ENCODE assay signal across 11 cellular contexts in genomic region chr11:3014314-3014938, GRCh38. TPM values are rescaled to one million over a fixed set of nuclear protein-coding genes. Genes with fewer than 3 reads are reported as not detected.
DNase-seq lines count a peak whose midpoint lies in the region; ATAC-seq and TF ChIP-seq lines count a peak whose summit lies in the region.
"Had no signal": no experiment of that assay in that cellular context is flagged by ENCODE, and none has a peak within 500 bp of the region (broad histone marks: within the 10 kb centered on the region; RNA-seq: fewer than 3 reads in every experiment).

No MANE protein-coding gene starts in this region.

- H3K9ac ChIP-seq in KMS-11 (no peak overlapping the region), mesenchymal stem cell (ENCODE audit: low read length) (no peak overlapping the region), SK-N-SH (no peak overlapping the region)

- DNase-seq in activated CD8-positive, alpha-beta T cell treated with anti-CD3 and anti-CD28 coated beads, Interleukin-2, amount 10 ng/mL, durations not matched to agents 7 days and 5 days: peak; percentile 94
- DNase-seq in central memory CD4-positive, alpha-beta T cell: peak; percentile 91
- peak in 2 of 3 donors; percentile 31 to 36 for DNase-seq in stimulated activated CD4-positive, alpha-beta T cell treated with anti-CD3 and anti-CD28 coated beads, TNF-alpha, amount 100 ng/mL, for 48 hours (ENCODE audit: low read depth in 3 of 3)
- DNase-seq in mesenchymal stem cell (no peak), tibial artery (no peak), SK-N-SH (no peak)
- DNase-seq: kidney glomerular epithelial cell, NCI-H2171 treated with DMSO at 0.1 percent for 48 hours had no signal

- H2AK5ac ChIP-seq in mesenchymal stem cell (ENCODE audit: low read length, severe bottlenecking): no peak overlapping the region

- no peaks in the 10 kb centered on the region for H3F3A ChIP-seq in SK-N-SH (replicated peaks; ENCODE audit: insufficient read depth)

- peaks cover 95% of the 10 kb centered on the region for H3K4me1 Mint-ChIP-seq in activated CD8-positive, alpha-beta T cell treated with anti-CD3 and anti-CD28 coated beads, Interleukin-2, amount 10 ng/mL, durations not matched to agents 7 days and 5 days (ENCODE audit: low read depth)

- H3K4me2 ChIP-seq in KMS-11: 0 out of 2 replicates have a peak overlapping the region, but pooled peaks have one; percentile 34
- H3K4me2 ChIP-seq in mesenchymal stem cell (ENCODE audit: low read length, poor library complexity, severe bottlenecking): no peak overlapping the region
- H3K4me2 ChIP-seq in SK-N-SH: no peak overlapping the region

- H3K9me3 Mint-ChIP-seq in activated CD8-positive, alpha-beta T cell treated with anti-CD3 and anti-CD28 coated beads, Interleukin-2, amount 10 ng/mL, durations not matched to agents 7 days and 5 days (ENCODE audit: insufficient read depth): no peaks in the 10 kb centered on the region

- no peak overlapping the region for H2AFZ ChIP-seq in KMS-11 (ENCODE audit: low read depth)
- H2AFZ ChIP-seq in mesenchymal stem cell (ENCODE audit: low read depth, low read length): no peak overlapping the region
- no peak overlapping the region for H2AFZ ChIP-seq in SK-N-SH (ENCODE audit: low read depth)

- H3K27me3 ChIP-seq in KMS-11 (ENCODE audit: insufficient read depth, low read depth) (no peaks in the 10 kb centered on the region), mesenchymal stem cell (ENCODE audit: control insufficient read depth in 1 of 2, insufficient read depth in 1 of 2, low read length in 2 of 2) (no peaks in the 10 kb centered on the region), tibial artery (no peaks in the 10 kb centered on the region), SK-N-SH (ENCODE audit: insufficient read depth) (no peaks in the 10 kb centered on the region)

- CTCF ChIA-PET in activated CD8-positive, alpha-beta T cell treated with anti-CD3 and anti-CD28 coated beads, Interleukin-2, amount 10 ng/mL, durations not matched to agents 7 days and 5 days (lab: Charles Lee): interaction anchor here (0.8 to 5.6 kb wide), 22 partner anchors 8 to 481 kb away, joined by 3 to 78 read pairs (median 5); partner anchors contain the start of gene NAP1L4
- CTCF ChIA-PET in SK-N-SH (lab: Yijun Ruan, JAX): interaction anchor here (0.7 to 4.1 kb wide), 3 partner anchors 23 to 78 kb away, joined by 3 to 28 read pairs (median 3); no protein-coding TSS in a partner anchor

- no peak overlapping the region for H4K91ac ChIP-seq in mesenchymal stem cell (ENCODE audit: low read length)

- no peak for TF ChIP-seq EP300 in SK-N-SH (IDR thresholded peaks at IDR 0.05; ENCODE audit: borderline replicate concordance in 1 of 2, low read depth in 1 of 2, low read length in 1 of 2)

- POLR2A ChIA-PET in activated CD8-positive, alpha-beta T cell treated with anti-CD3 and anti-CD28 coated beads, Interleukin-2, amount 10 ng/mL, durations not matched to agents 7 days and 5 days (lab: Charles Lee): interaction anchor here (1.0 to 8.6 kb wide), 10 partner anchors 8 to 43 kb away, joined by 3 to 168 read pairs (median 6); partner anchors contain the start of genes CARS1 and NAP1L4
- POLR2A ChIA-PET in SK-N-SH (lab: Yijun Ruan, JAX): interaction anchor here (1.5 kb wide), 1 partner anchor 13 kb away, joined by 4 read pairs; no protein-coding TSS in a partner anchor

- TF ChIP-seq CTCF in KMS-11 (conservative IDR thresholded peaks at IDR 0.05; ENCODE audit: low read depth, low read length) (no peak), tibial artery (IDR thresholded peaks at IDR 0.05) (no peak), SK-N-SH (IDR thresholded peaks at IDR 0.05) (no peak)

- H3K4me3 Mint-ChIP-seq in activated CD8-positive, alpha-beta T cell treated with anti-CD3 and anti-CD28 coated beads, Interleukin-2, amount 10 ng/mL, durations not matched to agents 7 days and 5 days: peak overlapping the region; percentile 56

- intact Hi-C loops in tibial artery (cut with DNase I; ENCODE audit: low total_unique reads): no loop called here

- H3K4ac ChIP-seq in mesenchymal stem cell (ENCODE audit: low read depth in 1 of 2, low read length in 2 of 2): no peak overlapping the region

- H3K79me1 ChIP-seq in mesenchymal stem cell (replicated peaks; ENCODE audit: low read length, poor library complexity, severe bottlenecking): peaks cover 7% of the 10 kb centered on the region

- H3K79me2 ChIP-seq in KMS-11 (ENCODE audit: insufficient read depth, low read depth): no peaks in the 10 kb centered on the region
- no peaks in the 10 kb centered on the region for H3K79me2 ChIP-seq in SK-N-SH (ENCODE audit: insufficient read depth)

- H2BK12ac ChIP-seq in mesenchymal stem cell (ENCODE audit: low read length in 2 of 2): no peak overlapping the region

- H4K8ac ChIP-seq in mesenchymal stem cell (ENCODE audit: low read length): no peak overlapping the region

- no peak overlapping the region for H3K14ac ChIP-seq in mesenchymal stem cell (ENCODE audit: low read length in 2 of 2)

- no peak overlapping the region for H2BK15ac ChIP-seq in mesenchymal stem cell (ENCODE audit: low read depth, poor library complexity, severe bottlenecking)

- H3K36me3 ChIP-seq in KMS-11 (ENCODE audit: insufficient read depth) (no peaks in the 10 kb centered on the region), mesenchymal stem cell (ENCODE audit: control insufficient read depth in 1 of 2, insufficient read depth in 2 of 2, low read depth in 1 of 2, low read length in 2 of 2) (peaks cover 84 to 92% of the 10 kb centered on the region in 2 experiments), tibial artery (peaks cover 82 to 100% (median 95%) of the 10 kb centered on the region in 3 donors), SK-N-SH (replicated peaks in 1 of 2; ENCODE audit: control insufficient read depth in 1 of 2, insufficient read depth in 2 of 2, low read length in 1 of 2) (peaks cover 54 to 70% of the 10 kb centered on the region in 2 experiments)

- H3K9me2 ChIP-seq in SK-N-SH: no peaks in the 10 kb centered on the region

- no peak overlapping the region for H3K18ac ChIP-seq in mesenchymal stem cell (ENCODE audit: low read depth in 1 of 2, low read length in 2 of 2)

- H4K20me1 ChIP-seq in KMS-11 (ENCODE audit: insufficient read depth) (no peaks in the 10 kb centered on the region), SK-N-SH (ENCODE audit: insufficient read depth) (no peaks in the 10 kb centered on the region)

- H2BK5ac ChIP-seq in mesenchymal stem cell (ENCODE audit: low read depth, low read length, poor library complexity, severe bottlenecking): no peak overlapping the region

- H3K9me3 ChIP-seq in mesenchymal stem cell (ENCODE audit: control insufficient read depth, low read length) (no peaks in the 10 kb centered on the region), tibial artery (no peaks in the 10 kb centered on the region), SK-N-SH (no peaks in the 10 kb centered on the region)

- no peaks in the 10 kb centered on the region for H3K27me3 Mint-ChIP-seq in activated CD8-positive, alpha-beta T cell treated with anti-CD3 and anti-CD28 coated beads, Interleukin-2, amount 10 ng/mL, durations not matched to agents 7 days and 5 days (ENCODE audit: low read depth)

- H3K4me3 ChIP-seq in KMS-11 (IDR thresholded peaks at IDR 0.05; ENCODE audit: insufficient read depth, low read depth, low read length): no peak overlapping the region
- no peak overlapping the region for H3K4me3 ChIP-seq in mesenchymal stem cell (ENCODE audit: insufficient read depth in 1 of 2, low read depth in 1 of 2, low read length in 2 of 2)
- no peak overlapping the region for H3K4me3 ChIP-seq in tibial artery
- H3K4me3 ChIP-seq in SK-N-SH (ENCODE audit: low read depth in 2 of 2, low read length in 1 of 2): no peak overlapping the region

- peak; percentile 84 for ATAC-seq in activated CD8-positive, alpha-beta T cell treated with anti-CD3 and anti-CD28 coated beads, Interleukin-2, amount 10 ng/mL, durations not matched to agents 7 days and 5 days
- ATAC-seq in GM18867 (IDR thresholded peaks at IDR 0.05; ENCODE audit: unreplicated experiment): no peak
- ATAC-seq: Right ventricle myocardium inferior had no signal

- no peak for TF ChIP-seq RAD21 in SK-N-SH (IDR thresholded peaks at IDR 0.05; ENCODE audit: low read length)

- H3K23ac ChIP-seq in mesenchymal stem cell (ENCODE audit: low read length in 2 of 2): no peak overlapping the region

- peak overlapping the region; percentile 95 for H3K27ac Mint-ChIP-seq in activated CD8-positive, alpha-beta T cell treated with anti-CD3 and anti-CD28 coated beads, Interleukin-2, amount 10 ng/mL, durations not matched to agents 7 days and 5 days

- H3K4me1 ChIP-seq in KMS-11 (ENCODE audit: low read depth, poor library complexity, severe bottlenecking): peaks cover 57% of the 10 kb centered on the region
- peaks cover 16% of the 10 kb centered on the region for H3K4me1 ChIP-seq in mesenchymal stem cell (ENCODE audit: control insufficient read depth, insufficient read depth, low read depth, low read length)
- H3K4me1 ChIP-seq in tibial artery: no peaks in the 10 kb centered on the region
- peaks cover 0 to 10% of the 10 kb centered on the region in 2 experiments; a peak in 1 of 4 replicates for H3K4me1 ChIP-seq in SK-N-SH (ENCODE audit: control insufficient read depth in 1 of 2, insufficient read depth in 2 of 2, low read depth in 1 of 2, low read length in 1 of 2)

- H3K27ac ChIP-seq in KMS-11 (no peak overlapping the region; the same call in 1 of the 2 replicates), mesenchymal stem cell (ENCODE audit: low read length, poor library complexity, severe bottlenecking) (no peak overlapping the region), tibial artery (no peak overlapping the region), SK-N-SH (ENCODE audit: low read depth in 2 of 2, low read length in 1 of 2) (0 out of 4 replicates have a peak overlapping the region, but pooled peaks of 1 of the 2 experiments have one; percentile 68)

- no peak overlapping the region for H2BK120ac ChIP-seq in mesenchymal stem cell (ENCODE audit: low read depth, low read length)

- 97% methylated on average over 12 of the region's 13 CpGs for WGBS in mesenchymal stem cell
- WGBS in SK-N-SH (ENCODE audit: low lambda C conversion rate): 95% methylated on average over 13 of the region's 13 CpGs

- peaks cover 77% of the 10 kb centered on the region for H3K36me3 Mint-ChIP-seq in activated CD8-positive, alpha-beta T cell treated with anti-CD3 and anti-CD28 coated beads, Interleukin-2, amount 10 ng/mL, durations not matched to agents 7 days and 5 days (ENCODE audit: low read depth)

RNA-seq across cellular contexts. Expression of gene NAP1L4, which starts 22.3 kb away (rescaled TPM):
- total RNA-seq in activated CD8-positive, alpha-beta T cell treated with anti-CD3 and anti-CD28 coated beads, Interleukin-2, amount 10 ng/mL, durations not matched to agents 7 days and 5 days: 100 to 1,000 TPM; 287 to 300 TPM
- polyA plus RNA-seq in mesenchymal stem cell (2013, experiment 1 of 2): 67.4 TPM
- 68.8 TPM for polyA plus RNA-seq in mesenchymal stem cell (2013, experiment 2 of 2)
- 82.5 and 104 TPM in 2 replicates for polyA plus RNA-seq in SK-N-SH (2012; rRNA removed)
- polyA plus RNA-seq in SK-N-SH (2012; cell fraction: cytosol; rRNA removed): 94.9 and 110 TPM in 2 replicates
- polyA plus RNA-seq in SK-N-SH (2012; cell fraction: nucleus; rRNA removed): 54.4 and 105 TPM in 2 replicates

RNA-seq across cellular contexts. Expression of gene CARS1, which starts 42.8 kb away (rescaled TPM):
- total RNA-seq in activated CD8-positive, alpha-beta T cell treated with anti-CD3 and anti-CD28 coated beads, Interleukin-2, amount 10 ng/mL, durations not matched to agents 7 days and 5 days: 10 to 100 TPM; 74.6 to 81.5 TPM
- 70.6 TPM for polyA plus RNA-seq in mesenchymal stem cell (2013, experiment 1 of 2)
- polyA plus RNA-seq in mesenchymal stem cell (2013, experiment 2 of 2): 69.9 TPM
- polyA plus RNA-seq in SK-N-SH (2012; rRNA removed): 52.1 and 65.2 TPM in 2 replicates
- 44.2 and 44.3 TPM in 2 replicates for polyA plus RNA-seq in SK-N-SH (2012; cell fraction: cytosol; rRNA removed)
- polyA plus RNA-seq in SK-N-SH (2012; cell fraction: nucleus; rRNA removed): 139 and 179 TPM in 2 replicates

Comparison
In these comparisons a context has a peak if more than half of its experiments do, and no peak if none do; other contexts are left out.
1. DNase-seq: peak in activated CD8-positive, alpha-beta T cell treated with anti-CD3 and anti-CD28 coated beads, Interleukin-2, amount 10 ng/mL, durations not matched to agents 7 days and 5 days (single experiment), central memory CD4-positive, alpha-beta T cell (single experiment) and stimulated activated CD4-positive, alpha-beta T cell treated with anti-CD3 and anti-CD28 coated beads, TNF-alpha, amount 100 ng/mL, for 48 hours (2 of 3); none in mesenchymal stem cell (single experiment), tibial artery (0 of 2) and SK-N-SH (single experiment).